1 cellular context compared by ENCODE assay signal in genomic region chr7:142854505-142855400, GRCh38.
A peak's percentile ranks its signal among the peaks of the same experiment; 100 is the strongest.
TF ChIP-seq lines count a peak whose summit lies in the region.

Gene EPHB6 (plus strand): TSS chr7:142855076. CDS start chr7:142863228, 8,152 bp downstream.

TF ChIP-seq in K562, 482 proteins besides CTCF, POLR2A, EP300 and RAD21 (continued from another document and continues in another):
- no peak for TF ChIP-seq ZBTB5 (IDR thresholded peaks at IDR 0.05)
- no peak for TF ChIP-seq NELFE (IDR thresholded peaks at IDR 0.05; ENCODE audit: insufficient read depth, insufficient read length)
- no peak for TF ChIP-seq MEIS2 (IDR thresholded peaks at IDR 0.05; ENCODE audit: partially characterized antibody)
- peak; percentile 28 to 57 for TF ChIP-seq NRF1 (conservative IDR thresholded peaks at IDR 0.05 in 1 of 2, IDR thresholded peaks at IDR 0.05 in 1 of 2)
- TF ChIP-seq ZNF398 (CRISPR knock-in tag; IDR thresholded peaks at IDR 0.05), result no peak
- peak; percentile 6; the same call in 1 of the 2 replicates for TF ChIP-seq FOXP1 (CRISPR knock-in tag; IDR thresholded peaks at IDR 0.05)
- no peak for TF ChIP-seq C11orf30 (IDR thresholded peaks at IDR 0.05; ENCODE audit: low read depth)
- TF ChIP-seq MAFG (tag; conservative IDR thresholded peaks at IDR 0.05), result no peak
- no peak for TF ChIP-seq NR3C1 (CRISPR knock-in tag; IDR thresholded peaks at IDR 0.05)
- TF ChIP-seq ZBTB49 (CRISPR knock-in tag; IDR thresholded peaks at IDR 0.05; ENCODE audit: borderline replicate concordance), result no peak
- no peak for TF ChIP-seq NCOA6 (IDR thresholded peaks at IDR 0.05)
- no peak for TF ChIP-seq KDM1A (IDR thresholded peaks at IDR 0.05)
- no peak for TF ChIP-seq NFXL1 (CRISPR knock-in tag; IDR thresholded peaks at IDR 0.05)
- 0 out of 2 replicates have a peak, but pooled peaks have one; percentile 33 for TF ChIP-seq E2F3 (CRISPR knock-in tag; IDR thresholded peaks at IDR 0.05)
- TF ChIP-seq CHD2 (IDR thresholded peaks at IDR 0.05; ENCODE audit: low read depth, low read length), result no peak
- no peak for TF ChIP-seq E4F1 (CRISPR knock-in tag; IDR thresholded peaks at IDR 0.05; ENCODE audit: borderline replicate concordance)
- no peak for TF ChIP-seq ILF3 (IDR thresholded peaks at IDR 0.05; ENCODE audit: borderline replicate concordance)
- no peak for TF ChIP-seq ILK (tag; IDR thresholded peaks at IDR 0.05; ENCODE audit: borderline replicate concordance, low read depth)
- TF ChIP-seq DACH1 (IDR thresholded peaks at IDR 0.05; ENCODE audit: partially characterized antibody), result no peak
- TF ChIP-seq ZNF707 (CRISPR knock-in tag; conservative IDR thresholded peaks at IDR 0.05), result no peak
- no peak for TF ChIP-seq POLR3A (IDR thresholded peaks at IDR 0.05; ENCODE audit: borderline replicate concordance, extremely low read depth, insufficient read depth, insufficient read length)
- TF ChIP-seq HINFP (tag; conservative IDR thresholded peaks at IDR 0.05; ENCODE audit: low read depth), result no peak
- peak in 1 of 2 experiments; percentile 88; a peak in 1 of 4 replicates for TF ChIP-seq SIN3A (IDR thresholded peaks at IDR 0.05; ENCODE audit: borderline replicate concordance in 2 of 2, control insufficient read depth in 1 of 2, low read depth in 2 of 2, low read length in 2 of 2)
- TF ChIP-seq ZNF830 (CRISPR knock-in tag; IDR thresholded peaks at IDR 0.05), result no peak
- TF ChIP-seq NR2F6 (CRISPR knock-in tag; IDR thresholded peaks at IDR 0.05), result no peak
- TF ChIP-seq GATAD2B (IDR thresholded peaks at IDR 0.05; ENCODE audit: borderline replicate concordance), result peak; percentile 97
- TF ChIP-seq EZH2 (IDR thresholded peaks at IDR 0.05; ENCODE audit: borderline replicate concordance, low read depth, low read length), result no peak
- TF ChIP-seq NEUROD1 (IDR thresholded peaks at IDR 0.05; ENCODE audit: borderline replicate concordance, low read depth, low read length, partially characterized antibody), result no peak
- no peak for TF ChIP-seq RUNX1 (IDR thresholded peaks at IDR 0.05; ENCODE audit: low read depth)
- TF ChIP-seq CHD7 (IDR thresholded peaks at IDR 0.05; ENCODE audit: low read depth, low read length), result no peak
- TF ChIP-seq TEAD2 (tag; IDR thresholded peaks at IDR 0.05), result no peak
- no peak for TF ChIP-seq ZNF57 (CRISPR knock-in tag; IDR thresholded peaks at IDR 0.05)
- TF ChIP-seq KDM5B (IDR thresholded peaks at IDR 0.05; ENCODE audit: insufficient replicate concordance, low read depth, low read length), result no peak
